9 cellular contexts compared by ENCODE assay signal in genomic region chr16:21554795-21555585, GRCh38. TPM values are rescaled to one million over a fixed set of nuclear protein-coding genes. Genes with fewer than 3 reads are reported as not detected.
DNase-seq lines count a peak whose midpoint lies in the region; ATAC-seq, FAIRE-seq and TF ChIP-seq lines count a peak whose summit lies in the region.
"Had no signal": no experiment of that assay in that cellular context is flagged by ENCODE, and none has a peak within 500 bp of the region (broad histone marks: within the 10 kb centered on the region; RNA-seq: fewer than 3 reads in every experiment).

No MANE protein-coding gene starts in this region.

- H3K27me3 ChIP-seq in astrocyte (ENCODE audit: insufficient read depth, low read length): peaks cover 10% of the 10 kb centered on the region
- H3K27me3 ChIP-seq in sigmoid colon: peaks cover 0 to 9% (median 0%) of the 10 kb centered on the region in 3 donors

- H3K4me3 Mint-ChIP-seq in astrocyte (ENCODE audit: unreplicated experiment): peak overlapping the region; percentile 54

- peaks cover 40% of the 10 kb centered on the region for H3K27me3 Mint-ChIP-seq in astrocyte (ENCODE audit: low read depth, unreplicated experiment)

- H4K20me1 ChIP-seq in astrocyte (ENCODE audit: insufficient read depth, low read length): no peaks in the 10 kb centered on the region

- ATAC-seq in GM18520 (IDR thresholded peaks at IDR 0.05; ENCODE audit: unreplicated experiment) (peak; percentile 96), HG03045 (IDR thresholded peaks at IDR 0.05; ENCODE audit: unreplicated experiment) (peak; percentile 90)

- peak overlapping the region; percentile 75 for H3K27ac Mint-ChIP-seq in astrocyte (ENCODE audit: unreplicated experiment)

- peak overlapping the region; percentile 58 for H2AFZ ChIP-seq in astrocyte (ENCODE audit: low read depth, low read length)

- DNase-seq in NCI-H2029 treated with DMSO at 0.1 percent for 48 hours (lab: John Stamatoyannopoulos, UW) (peak; percentile 63), T-helper 22 cell (ENCODE audit: low read depth) (peak; percentile 58), astrocyte (ENCODE audit: low read depth) (peak; percentile 35), hypothalamus (lab: John Stamatoyannopoulos, UW) (peak; percentile 15 to 93 (median 77)), sigmoid colon (peak; percentile 95)

- H3K4me3 ChIP-seq in astrocyte (ENCODE audit: insufficient read depth, low read depth, low read length): no peak overlapping the region
- peak overlapping the region in 1 of 4 donors; percentile 21 for H3K4me3 ChIP-seq in sigmoid colon

- H3K9me3 ChIP-seq in astrocyte (ENCODE audit: insufficient read depth, low read depth, low read length) (no peaks in the 10 kb centered on the region), sigmoid colon (no peaks in the 10 kb centered on the region)

- no peaks in the 10 kb centered on the region for H3K9me3 Mint-ChIP-seq in astrocyte (ENCODE audit: unreplicated experiment)

- intact Hi-C loops in sigmoid colon (cut with DNase I): loop anchor here (5.0 to 10.0 kb wide), 3 partner anchors 33 to 400 kb away; partner anchors contain the start of genes DNAH3 and LDAF1

- H3K79me2 ChIP-seq in astrocyte (ENCODE audit: insufficient read depth, low read length): no peaks in the 10 kb centered on the region

- TF ChIP-seq POLR2A in sigmoid colon (IDR thresholded peaks at IDR 0.05): no peak

- TF ChIP-seq EP300 in sigmoid colon (IDR thresholded peaks at IDR 0.05): no peak

- H3K36me3 ChIP-seq in astrocyte (ENCODE audit: insufficient read depth, low read length) (no peaks in the 10 kb centered on the region), sigmoid colon (no peaks in the 10 kb centered on the region)

- 35 to 36% methylated on average over 41 of the region's 41 CpGs for WGBS in sigmoid colon, 2 donors

- no peaks in the 10 kb centered on the region for H3K36me3 Mint-ChIP-seq in astrocyte (ENCODE audit: low read depth, unreplicated experiment)

- peak overlapping the region; percentile 63 for H3K4me2 ChIP-seq in astrocyte (ENCODE audit: low read length)

- H3K9ac ChIP-seq in astrocyte (ENCODE audit: low read length): peak overlapping the region; percentile 12

- no peak overlapping the region for H3K27ac ChIP-seq in 22Rv1
- no peak overlapping the region for H3K27ac ChIP-seq in astrocyte (ENCODE audit: low read depth, low read length)
- H3K27ac ChIP-seq in sigmoid colon: no peak overlapping the region

- no peak for FAIRE-seq in astrocyte (lab: Jason Lieb, UNC)
- FAIRE-seq: A204.1 had no signal

- peaks cover 4% of the 10 kb centered on the region for H3K4me1 Mint-ChIP-seq in astrocyte (ENCODE audit: low read depth, unreplicated experiment)

- peaks cover 5% of the 10 kb centered on the region for H3K4me1 ChIP-seq in astrocyte (ENCODE audit: insufficient read depth, low read length)
- peaks cover 0 to 12% (median 10%) of the 10 kb centered on the region in 4 donors for H3K4me1 ChIP-seq in sigmoid colon

- TF ChIP-seq CTCF in 22Rv1 (IDR thresholded peaks at IDR 0.05) (peak; percentile 100), astrocyte (IDR thresholded peaks at IDR 0.05; ENCODE audit: insufficient read depth, low read depth, low read length) (peak; percentile 90), sigmoid colon (IDR thresholded peaks at IDR 0.05) (peak; percentile 98 to 100 (median 99))

RNA-seq across cellular contexts. Expression of gene METTL9, which starts 44.4 kb away (rescaled TPM):
- total RNA-seq in astrocyte (86.6 and 88.1 TPM in 2 replicates), sigmoid colon (100 to 1,000 TPM; 108 to 155 (median 122) TPM)
- polyA plus RNA-seq in sigmoid colon: 10 to 100 TPM; 56.0 to 84.7 (median 82.8) TPM

Comparison
In these comparisons a context has a peak if more than half of its experiments do, and no peak if none do; other contexts are left out.
1. DNase-seq: peak in every context shown above with its lines; median percentile 95 in sigmoid colon; 77 in hypothalamus; 63 in NCI-H2029 treated with DMSO at 0.1 percent for 48 hours; 58 in T-helper 22 cell; 35 in astrocyte.